34 cellular contexts compared by ENCODE assay signal in the genomic region with DNA sequence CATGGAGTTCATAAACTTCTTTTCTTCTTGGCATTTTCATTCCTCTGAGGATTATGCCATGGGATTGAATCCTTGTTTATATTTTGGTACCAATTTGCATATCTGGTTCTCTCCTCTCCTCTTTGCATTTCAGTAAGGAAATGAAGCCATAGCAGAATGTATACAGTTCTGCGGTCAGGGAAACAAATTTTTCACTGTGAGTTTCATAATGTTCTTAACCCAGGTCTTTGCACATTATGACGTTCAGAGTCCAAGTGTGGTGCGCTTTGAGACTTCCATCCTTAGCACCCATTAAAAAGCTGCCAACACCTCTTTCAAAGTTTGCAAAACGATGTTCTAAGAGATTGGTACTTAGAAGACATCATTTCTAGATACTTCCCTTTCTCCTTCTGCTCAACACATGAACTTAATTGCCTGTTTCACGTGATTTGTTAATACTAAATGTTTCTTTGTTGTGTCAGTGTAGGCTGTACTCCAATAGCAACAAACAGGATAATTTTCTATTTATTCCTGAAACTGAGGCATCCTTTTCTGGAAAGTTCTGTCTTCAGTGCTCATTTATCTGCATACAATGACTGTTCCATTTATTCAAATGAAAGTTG.
"Had no signal": no experiment of that assay in that cellular context is flagged by ENCODE, and none has a peak within 500 bp of the region (broad histone marks: within the 10 kb centered on the region; RNA-seq: fewer than 3 reads in every experiment).

No MANE protein-coding gene starts in this region.

- ATAC-seq: activated CD8-positive, alpha-beta memory T cell treated with anti-CD3 and anti-CD28 coated beads, Interleukin-2, amount 10 ng/mL, durations not matched to agents 7 days and 5 days; activated naive CD8-positive, alpha-beta T cell treated with anti-CD3 and anti-CD28 coated beads, Interleukin-2, amount 50 U/mL, for 24 hours; K562; PC-3; Right ventricle myocardium inferior; SK-N-SH treated with all-trans-retinoic acid at 6 μM for 48 hours had no signal

- H3K4me3 ChIP-seq: K562, Peyer's patch had no signal

- DNase-seq: activated B cell treated with CpG ODN at 0.5 μM for 24 hours; activated CD4-positive, alpha-beta memory T cell treated with anti-CD3 and anti-CD28 coated beads, Interleukin-2, amount 10 ng/mL, durations not matched to agents 7 days and 5 days; activated CD4-positive, alpha-beta T cell treated with anti-CD3 and anti-CD28 coated beads for 4 hours; activated CD4-positive, CD25-positive, alpha-beta regulatory T cell treated with anti-CD3 and anti-CD28 coated beads, Interleukin-2, amount 50 U/mL, for 72 hours; activated CD8-positive, alpha-beta memory T cell treated with anti-CD3 and anti-CD28 coated beads for 24 hours; activated CD8-positive, alpha-beta memory T cell treated with anti-CD3 and anti-CD28 coated beads, Interleukin-2, amount 10 ng/mL, durations not matched to agents 7 days and 5 days; activated CD8-positive, alpha-beta memory T cell treated with anti-CD3 and anti-CD28 coated beads, Interleukin-2, amount 50 U/mL, for 48 hours; activated effector memory CD4-positive, alpha-beta T cell treated with Interleukin-2 at 50 U/mL for 16 hours; activated naive CD4-positive, alpha-beta T cell treated with anti-CD3 and anti-CD28 coated beads, Interleukin-2, amount 10 ng/mL, durations not matched to agents 7 days and 5 days; activated naive CD8-positive, alpha-beta T cell treated with anti-CD3 and anti-CD28 coated beads, Interleukin-2, amount 50 U/mL, for 24 hours; activated T-cell treated with anti-CD3 and anti-CD28 coated beads, Interleukin-2, amount 50 U/mL, for 48 hours; anterior cingulate cortex; NCI-H1105; NCI-H1417 treated with DMSO at 0.1 percent for 48 hours; NCI-H1694; NCI-H1930; NCI-H2081 treated with DMSO at 0.1 percent for 48 hours; NCI-H226; NCI-H446 treated with DMSO at 0.1 percent for 48 hours; NCI-H524; NCI-H748 treated with DMSO at 0.1 percent for 48 hours; NK-92 treated with Interleukin-12 subunit alpha and Interleukin-12 subunit beta, amount 100 ng/mL, for 24 hours; PC-3; Peyer's patch; SIG-M5; SW 1271; T-helper 1 cell; T-helper 2 cell; T-helper 9 cell had no signal

- H3K36me3 ChIP-seq: Peyer's patch had no signal

- H3K27ac ChIP-seq: Peyer's patch, RWPE1, VCaP had no signal

- H3K9me3 ChIP-seq: Peyer's patch had no signal

- H3K27me3 ChIP-seq: Peyer's patch had no signal

- H3K4me1 ChIP-seq: Peyer's patch had no signal
